In the genomic region with DNA sequence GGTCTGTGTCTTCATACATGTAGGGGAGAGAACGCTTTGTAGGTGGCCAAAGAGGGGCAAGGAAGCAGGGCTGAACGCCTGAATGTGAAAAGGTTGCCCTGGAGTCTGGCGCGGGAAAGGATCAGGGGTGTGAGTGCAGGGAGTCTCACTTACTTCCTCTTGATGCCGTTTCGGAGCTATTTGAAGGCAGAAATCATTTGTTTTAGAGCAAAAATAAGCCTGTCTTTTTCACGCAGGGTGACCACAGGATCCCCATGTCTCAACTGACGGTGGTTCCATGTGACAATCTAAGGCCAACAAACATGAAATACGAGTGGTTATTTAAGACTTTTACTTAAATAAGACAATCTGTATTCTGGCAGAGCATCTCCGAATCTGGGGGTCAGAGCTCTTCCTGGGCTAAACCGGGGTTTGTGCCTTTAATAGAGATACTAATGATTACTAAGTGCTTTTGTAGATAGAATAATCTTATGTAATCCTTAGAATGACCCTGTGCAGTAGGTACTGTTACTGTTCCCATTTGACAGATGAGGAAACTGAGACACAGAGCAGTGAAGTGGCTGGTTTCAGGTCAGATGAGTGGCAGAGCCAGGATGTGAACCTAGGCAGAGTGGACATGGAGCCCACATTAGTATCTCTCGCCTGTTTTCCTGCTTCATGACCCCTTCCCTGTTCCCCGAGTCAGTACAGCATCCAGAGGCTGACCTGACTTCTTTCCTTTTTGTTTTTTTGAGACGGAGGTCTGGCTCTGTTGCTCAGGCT, we compare ENCODE assay signal across 9 cellular contexts. TPM values are rescaled to one million over a fixed set of nuclear protein-coding genes. Genes with fewer than 3 reads are reported as not detected.
DNase-seq lines count a peak whose midpoint lies in the region; ATAC-seq and TF ChIP-seq lines count a peak whose summit lies in the region.
"Had no signal": no experiment of that assay in that cellular context is flagged by ENCODE, and none has a peak within 500 bp of the region (broad histone marks: within the 10 kb centered on the region; RNA-seq: fewer than 3 reads in every experiment).

No MANE protein-coding gene starts in this region.

- no peak overlapping the region for H2AK5ac ChIP-seq in IMR-90 (ENCODE audit: low read depth, low read length)

- DNase-seq in DND-41 = peak; percentile 25
- DNase-seq in IMR-90 = no peak
- no peak for DNase-seq in natural killer cell
- DNase-seq in nucleus accumbens (lab: John Stamatoyannopoulos, UW) = no peak
- no peak for DNase-seq in NCI-H526 (lab: John Stamatoyannopoulos, UW)
- DNase-seq in stimulated activated CD4-positive, alpha-beta T cell treated with anti-CD3 and anti-CD28 coated beads, Interleukin-4, amount 100 ng/mL, for 1 hour = no peak
- DNase-seq: psoas muscle had no signal

- H3K9ac ChIP-seq in DND-41 (ENCODE audit: low read depth, low read length) = peak overlapping the region; percentile 79
- H3K9ac ChIP-seq in IMR-90 (ENCODE audit: low read depth, low read length) = no peak overlapping the region

- no peak overlapping the region for H2BK15ac ChIP-seq in IMR-90 (ENCODE audit: low read depth, low read length)

- H3K27me3 ChIP-seq in DND-41 (ENCODE audit: insufficient read depth, low read length, poor library complexity) = no peaks in the 10 kb centered on the region
- no peaks in the 10 kb centered on the region for H3K27me3 ChIP-seq in IMR-90 (ENCODE audit: control insufficient read depth, insufficient read depth, low read length)

- H3K4me1 ChIP-seq in DND-41 (ENCODE audit: insufficient read depth, low read length) (peaks cover 42% of the 10 kb centered on the region), IMR-90 (ENCODE audit: control insufficient read depth, insufficient read depth, low read length) (peaks cover 9% of the 10 kb centered on the region)

- dilution Hi-C loops in IMR-90 (cut with HindIII; ENCODE audit: low sequenced_read_pairs, unreplicated experiment) = no loop called here

- no peak overlapping the region for H4K91ac ChIP-seq in IMR-90 (ENCODE audit: insufficient read depth, low read depth, low read length)

- no peaks in the 10 kb centered on the region for H3K9me1 ChIP-seq in IMR-90 (ENCODE audit: insufficient read depth, low read length)

- peaks cover under 1% of the 10 kb centered on the region for H3K36me3 Mint-ChIP-seq in activated T-helper 17 cell treated with anti-CD3 and anti-CD28 coated beads, Interleukin-2, amount 50 U/mL, for 72 hours (ENCODE audit: low read depth)
- H3K36me3 Mint-ChIP-seq in natural killer cell = no peaks in the 10 kb centered on the region

- H3K9me3 Mint-ChIP-seq in activated T-helper 17 cell treated with anti-CD3 and anti-CD28 coated beads, Interleukin-2, amount 50 U/mL, for 72 hours = peaks cover 4% of the 10 kb centered on the region
- H3K9me3 Mint-ChIP-seq in natural killer cell = no peaks in the 10 kb centered on the region

- CTCF ChIA-PET in IMR-90 (lab: Yijun Ruan, JAX) = no interaction called here

- no peak overlapping the region for H2AK9ac ChIP-seq in IMR-90 (replicated peaks; ENCODE audit: low read depth, low read length, poor library complexity)

- H3K27ac ChIP-seq in DND-41 (ENCODE audit: low read length) (peak overlapping the region; percentile 81), IMR-90 (ENCODE audit: insufficient read depth, low read length) (no peak overlapping the region)
- H3K27ac ChIP-seq: psoas muscle had no signal

- peaks cover 66% of the 10 kb centered on the region for H3K79me2 ChIP-seq in DND-41 (ENCODE audit: insufficient read depth, low read length)

- no peaks in the 10 kb centered on the region for H3K9me3 ChIP-seq in DND-41 (ENCODE audit: insufficient read depth, low read length, severe bottlenecking)
- H3K9me3 ChIP-seq in IMR-90 (ENCODE audit: control insufficient read depth, insufficient read depth, low read length) = no peaks in the 10 kb centered on the region
- H3K9me3 ChIP-seq: psoas muscle had no signal

- peak overlapping the region; percentile 91 for H3K4me3 Mint-ChIP-seq in activated T-helper 17 cell treated with anti-CD3 and anti-CD28 coated beads, Interleukin-2, amount 50 U/mL, for 72 hours
- peak overlapping the region; percentile 96 for H3K4me3 Mint-ChIP-seq in natural killer cell

- H3K27ac Mint-ChIP-seq in activated T-helper 17 cell treated with anti-CD3 and anti-CD28 coated beads, Interleukin-2, amount 50 U/mL, for 72 hours = peak overlapping the region; percentile 71
- H3K27ac Mint-ChIP-seq in natural killer cell = peak overlapping the region; percentile 31 to 64

- BruUV-seq in IMR-90 (replicated peaks; lab: Mats Ljungman, UMichigan) = no TSS peak

- TF ChIP-seq CTCF in DND-41 (IDR thresholded peaks at IDR 0.05; ENCODE audit: borderline replicate concordance, extremely low read depth, low read length, poor library complexity, severe bottlenecking) (no peak), IMR-90 (conservative IDR thresholded peaks at IDR 0.05; ENCODE audit: low read depth, low read length) (no peak), natural killer cell (IDR thresholded peaks at IDR 0.05) (no peak)

- ATAC-seq in DND-41 (ENCODE audit: insufficient read depth, low read depth) = no peak
- no peak for ATAC-seq in IMR-90 (ENCODE audit: low read depth)
- no peak for ATAC-seq in activated T-helper 17 cell treated with anti-CD3 and anti-CD28 coated beads, Interleukin-2, amount 50 U/mL, for 72 hours (replicated peaks)
- ATAC-seq in natural killer cell = no peak
- no peak for ATAC-seq in GM21576 (IDR thresholded peaks at IDR 0.05; ENCODE audit: unreplicated experiment)
- ATAC-seq: psoas muscle had no signal

- H4K8ac ChIP-seq in IMR-90 (ENCODE audit: low read depth in 2 of 2, low read length in 2 of 2) = no peak overlapping the region

- no peak overlapping the region for H3K14ac ChIP-seq in IMR-90 (replicated peaks; ENCODE audit: low read depth, low read length)

- H3K4me3 ChIP-seq in DND-41 (ENCODE audit: low read depth in 1 of 2, low read length in 2 of 2) (peak overlapping the region; percentile 76 to 85; a peak in 3 of 4 replicates), IMR-90 (ENCODE audit: insufficient read depth, low read depth, low read length) (no peak overlapping the region)

- no peak overlapping the region for H2BK20ac ChIP-seq in IMR-90 (ENCODE audit: low read depth, low read length)

- H4K20me1 ChIP-seq in DND-41 (ENCODE audit: insufficient read depth, low read length) (peaks cover 45% of the 10 kb centered on the region), IMR-90 (ENCODE audit: insufficient read depth, low read length) (no peaks in the 10 kb centered on the region)

- peaks cover 21% of the 10 kb centered on the region for H3K36me3 ChIP-seq in DND-41 (ENCODE audit: insufficient read depth, low read length)
- no peaks in the 10 kb centered on the region for H3K36me3 ChIP-seq in IMR-90 (ENCODE audit: control insufficient read depth, insufficient read depth, low read length)

- no peak overlapping the region for H2AFZ ChIP-seq in DND-41 (ENCODE audit: low read depth, low read length)
- no peak overlapping the region for H2AFZ ChIP-seq in IMR-90 (replicated peaks; ENCODE audit: low read length, poor library complexity)

- H3K56ac ChIP-seq in IMR-90 (ENCODE audit: extremely low read depth, insufficient read depth, low read length) = no peak overlapping the region

- H4K5ac ChIP-seq in IMR-90 (ENCODE audit: low read depth, low read length) = no peak overlapping the region

- POLR2A ChIA-PET in IMR-90 (lab: Charles Lee; ENCODE audit: unreplicated experiment) = no interaction called here

- H3K4me1 Mint-ChIP-seq in activated T-helper 17 cell treated with anti-CD3 and anti-CD28 coated beads, Interleukin-2, amount 50 U/mL, for 72 hours = peaks cover 20% of the 10 kb centered on the region
- H3K4me1 Mint-ChIP-seq in natural killer cell = peaks cover 32 to 34% of the 10 kb centered on the region in 2 donors

- H3K18ac ChIP-seq in IMR-90 (ENCODE audit: low read depth, low read length) = no peak overlapping the region

- no peak overlapping the region for H2BK120ac ChIP-seq in IMR-90 (ENCODE audit: low read depth, low read length)

- peaks cover 8 to 17% of the 10 kb centered on the region in 2 experiments; a peak in 3 of 4 replicates for H3K79me1 ChIP-seq in IMR-90 (ENCODE audit: low read depth in 1 of 2, low read length in 2 of 2)

- WGBS in IMR-90 (ENCODE audit: extremely low coverage in 2 of 2, insufficient read length in 1 of 2), 2 experiments = 80% methylated on average over 3 of the region's 14 CpGs; no CpG with 5 or more reads in 1 of the 2 experiments

- no peak for TF ChIP-seq RAD21 in IMR-90 (IDR thresholded peaks at IDR 0.05; ENCODE audit: low read length)

- intact Hi-C loops in IMR-90 (cut with micrococcal nuclease) = loop anchor here (10.0 kb wide), 1 partner anchor 189 kb away; a partner anchor contains a TSS
- intact Hi-C loops in natural killer cell (cut with micrococcal nuclease) = no loop called here

- TF ChIP-seq POLR2A in IMR-90 (IDR thresholded peaks at IDR 0.05; ENCODE audit: low read depth, low read length) = no peak

- H3K4me2 ChIP-seq in DND-41 (ENCODE audit: insufficient read depth, low read length) (peak overlapping the region; percentile 83), IMR-90 (ENCODE audit: low read depth, low read length) (no peak overlapping the region)

- in situ Hi-C loops in IMR-90 (cut with MboI; ENCODE audit: low sequenced_read_pairs) = no loop called here

- no peak overlapping the region for H2BK5ac ChIP-seq in IMR-90 (ENCODE audit: low read depth, low read length, poor library complexity, severe bottlenecking)

- H3K4ac ChIP-seq in IMR-90 (ENCODE audit: low read depth, low read length) = no peak overlapping the region

- peak overlapping the region; percentile 75 for H3K23ac ChIP-seq in IMR-90 (ENCODE audit: low read depth, low read length)

- H3K27me3 Mint-ChIP-seq in activated T-helper 17 cell treated with anti-CD3 and anti-CD28 coated beads, Interleukin-2, amount 50 U/mL, for 72 hours = no peaks in the 10 kb centered on the region
- no peaks in the 10 kb centered on the region for H3K27me3 Mint-ChIP-seq in natural killer cell (ENCODE audit: low read depth in 2 of 2)

TF ChIP-seq in IMR-90, 13 proteins besides CTCF, POLR2A, EP300 and RAD21 (continues in another document):
- TF ChIP-seq MAZ (IDR thresholded peaks at IDR 0.05; ENCODE audit: borderline replicate concordance, low read depth, low read length) (no peak), BHLHE40 (IDR thresholded peaks at IDR 0.05; ENCODE audit: low read depth, low read length) (no peak)

RNA-seq across cellular contexts. Expression of a gene that starts 1.9 kb away (rescaled TPM):
- 2.5 and 4.2 TPM in 2 replicates for total RNA-seq in IMR-90 (2012; rRNA removed)
- polyA plus RNA-seq in IMR-90 (2012; rRNA removed) = 2.5 and 2.8 TPM in 2 replicates
- 1.6 and 2.2 TPM in 2 replicates for polyA plus RNA-seq in IMR-90 (2012; cell fraction: cytosol; rRNA removed)
- polyA plus RNA-seq in IMR-90 (2012; cell fraction: nucleus; rRNA removed; ENCODE audit: low replicate concordance) = 0.62 and 0.73 TPM in 2 replicates
- 10 to 100 TPM; 14.8 to 29.3 TPM for total RNA-seq in activated T-helper 17 cell treated with anti-CD3 and anti-CD28 coated beads, Interleukin-2, amount 50 U/mL, for 72 hours
- total RNA-seq in natural killer cell = 1 to 10 TPM; 4.2 to 6.8 (median 5.4) TPM

RNA-seq across cellular contexts. Expression of a gene that starts 6.5 kb away (rescaled TPM):
- total RNA-seq in IMR-90 (2012; rRNA removed) = 9.1 and 10.8 TPM in 2 replicates
- polyA plus RNA-seq in IMR-90 (2012; rRNA removed) = 12.7 and 14.2 TPM in 2 replicates
- 11.3 and 11.8 TPM in 2 replicates for polyA plus RNA-seq in IMR-90 (2012; cell fraction: cytosol; rRNA removed)
- polyA plus RNA-seq in IMR-90 (2012; cell fraction: nucleus; rRNA removed; ENCODE audit: low replicate concordance) = 24.7 and 49.4 TPM in 2 replicates
- 10 to 100 TPM; 25.0 to 48.1 TPM for total RNA-seq in activated T-helper 17 cell treated with anti-CD3 and anti-CD28 coated beads, Interleukin-2, amount 50 U/mL, for 72 hours
- total RNA-seq in natural killer cell = 10 to 100 TPM; 27.9 to 31.6 (median 30.1) TPM
